ENCODE assay signal across 1 cellular context in the genomic region with DNA sequence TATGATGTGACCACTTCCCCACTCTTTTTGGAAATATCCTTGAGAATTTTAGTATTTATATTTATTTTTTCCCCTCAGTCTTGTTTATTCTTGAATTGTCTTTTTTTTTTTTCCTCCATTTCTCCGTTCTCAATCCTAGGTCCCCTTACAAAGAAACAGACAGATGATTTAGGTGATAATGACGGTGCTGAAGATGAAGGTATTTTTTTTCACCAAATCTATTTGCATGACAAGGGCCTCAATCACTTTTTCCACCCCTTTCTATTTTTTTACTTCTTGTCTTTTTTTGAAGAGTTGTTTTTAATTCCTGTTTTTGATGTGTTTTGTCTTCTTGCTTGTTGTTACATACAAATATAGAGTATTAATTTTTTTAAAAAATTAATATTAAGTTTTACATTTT.
TF ChIP-seq lines count a peak whose summit lies in the region.

No MANE protein-coding gene starts in this region.

TF ChIP-seq in H1, 55 proteins besides CTCF, POLR2A, EP300 and RAD21:
- TF ChIP-seq SP4 (IDR thresholded peaks at IDR 0.05; ENCODE audit: low read length): no peak
- TF ChIP-seq ZNF274 (IDR thresholded peaks at IDR 0.05; ENCODE audit: borderline replicate concordance, extremely low read depth, low read length): no peak
- TF ChIP-seq SP1 (IDR thresholded peaks at IDR 0.05; ENCODE audit: low read depth, low read length): no peak
- TF ChIP-seq KDM5A (IDR thresholded peaks at IDR 0.05; ENCODE audit: low read length): no peak
- TF ChIP-seq NANOG (IDR thresholded peaks at IDR 0.05; ENCODE audit: insufficient read depth, low read depth, low read length, poor library complexity, severe bottlenecking): peak; percentile 37
- TF ChIP-seq CEBPB (IDR thresholded peaks at IDR 0.05; ENCODE audit: low read depth, low read length): no peak
- no peak for TF ChIP-seq RNF2 (IDR thresholded peaks at IDR 0.05; ENCODE audit: borderline replicate concordance, low read depth, low read length, missing control alignments, poor library complexity, severe bottlenecking)
- peak; percentile 36; the same call in 1 of the 2 replicates for TF ChIP-seq JUND (IDR thresholded peaks at IDR 0.05; ENCODE audit: low read length)
- TF ChIP-seq POU5F1 (IDR thresholded peaks at IDR 0.05; ENCODE audit: low read depth, low read length): peak; percentile 80; the same call in 1 of the 2 replicates
- no peak for TF ChIP-seq GTF2F1 (IDR thresholded peaks at IDR 0.05; ENCODE audit: borderline replicate concordance, low read depth, low read length)
